Comparison of ENCODE assay signal across 2 cellular contexts in the genomic region with DNA sequence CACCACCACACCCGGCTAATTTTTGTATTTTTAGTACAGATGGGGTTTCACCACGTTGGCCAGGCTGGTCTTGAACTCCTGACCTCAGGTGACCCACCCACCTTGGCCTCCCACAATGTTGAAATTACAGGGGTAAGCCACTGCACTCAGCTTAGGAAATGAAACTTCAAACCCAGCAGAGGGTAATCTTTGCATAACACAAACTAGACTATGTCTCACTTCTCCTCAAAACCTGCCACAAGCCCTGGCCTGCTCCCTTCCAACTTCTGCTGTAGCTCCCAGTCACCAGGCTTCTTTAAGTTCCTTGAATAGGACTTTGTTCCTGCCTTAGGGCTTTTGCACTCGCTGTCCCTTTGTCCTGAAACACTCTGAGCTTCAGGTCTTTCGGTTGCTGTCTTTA.
TF ChIP-seq lines count a peak whose summit lies in the region.

No MANE protein-coding gene starts in this region.

TF ChIP-seq in GM23338, 12 proteins besides CTCF, POLR2A, EP300 and RAD21:
- no peak for TF ChIP-seq EZH2 (IDR thresholded peaks at IDR 0.05; ENCODE audit: low read depth, unreplicated experiment)

TF ChIP-seq in HepG2, 621 proteins besides CTCF, POLR2A, EP300 and RAD21:
- TF ChIP-seq TBL1XR1 (IDR thresholded peaks at IDR 0.05; ENCODE audit: borderline replicate concordance, low read length, partially characterized antibody) (no peak), MAFF (IDR thresholded peaks at IDR 0.05; ENCODE audit: low read depth, low read length) (no peak), CEBPG (CRISPR knock-in tag; IDR thresholded peaks at IDR 0.05) (0 out of 2 replicates have a peak, but pooled peaks have one; percentile 10), ZNF121 (CRISPR knock-in tag; IDR thresholded peaks at IDR 0.05) (no peak), ZFP37 (CRISPR knock-in tag; IDR thresholded peaks at IDR 0.05; ENCODE audit: borderline replicate concordance) (no peak), TEAD3 (CRISPR knock-in tag; optimal IDR thresholded peaks at IDR 0.05; ENCODE audit: borderline replicate concordance) (no peak), NR2F2 (IDR thresholded peaks at IDR 0.05; ENCODE audit: borderline replicate concordance, low read depth) (no peak), ZNF256 (CRISPR knock-in tag; conservative IDR thresholded peaks at IDR 0.05) (no peak), ZNF207 (IDR thresholded peaks at IDR 0.05; ENCODE audit: borderline replicate concordance) (no peak), RXRB (CRISPR knock-in tag; IDR thresholded peaks at IDR 0.05; ENCODE audit: borderline replicate concordance) (peak; percentile 37; the same call in 1 of the 2 replicates), HOXD1 (CRISPR knock-in tag; IDR thresholded peaks at IDR 0.05) (no peak), RARA (CRISPR knock-in tag; IDR thresholded peaks at IDR 0.05) (peak; percentile 78), U2AF1 (optimal IDR thresholded peaks at IDR 0.05; ENCODE audit: low read depth, low read length) (no peak), ZNF354B (CRISPR knock-in tag; IDR thresholded peaks at IDR 0.05) (no peak), CAMTA2 (CRISPR knock-in tag; IDR thresholded peaks at IDR 0.05; ENCODE audit: borderline replicate concordance) (no peak), ZBTB20 (CRISPR knock-in tag; IDR thresholded peaks at IDR 0.05; ENCODE audit: borderline replicate concordance, low read depth) (no peak)
- TF ChIP-seq, protein P1, sequence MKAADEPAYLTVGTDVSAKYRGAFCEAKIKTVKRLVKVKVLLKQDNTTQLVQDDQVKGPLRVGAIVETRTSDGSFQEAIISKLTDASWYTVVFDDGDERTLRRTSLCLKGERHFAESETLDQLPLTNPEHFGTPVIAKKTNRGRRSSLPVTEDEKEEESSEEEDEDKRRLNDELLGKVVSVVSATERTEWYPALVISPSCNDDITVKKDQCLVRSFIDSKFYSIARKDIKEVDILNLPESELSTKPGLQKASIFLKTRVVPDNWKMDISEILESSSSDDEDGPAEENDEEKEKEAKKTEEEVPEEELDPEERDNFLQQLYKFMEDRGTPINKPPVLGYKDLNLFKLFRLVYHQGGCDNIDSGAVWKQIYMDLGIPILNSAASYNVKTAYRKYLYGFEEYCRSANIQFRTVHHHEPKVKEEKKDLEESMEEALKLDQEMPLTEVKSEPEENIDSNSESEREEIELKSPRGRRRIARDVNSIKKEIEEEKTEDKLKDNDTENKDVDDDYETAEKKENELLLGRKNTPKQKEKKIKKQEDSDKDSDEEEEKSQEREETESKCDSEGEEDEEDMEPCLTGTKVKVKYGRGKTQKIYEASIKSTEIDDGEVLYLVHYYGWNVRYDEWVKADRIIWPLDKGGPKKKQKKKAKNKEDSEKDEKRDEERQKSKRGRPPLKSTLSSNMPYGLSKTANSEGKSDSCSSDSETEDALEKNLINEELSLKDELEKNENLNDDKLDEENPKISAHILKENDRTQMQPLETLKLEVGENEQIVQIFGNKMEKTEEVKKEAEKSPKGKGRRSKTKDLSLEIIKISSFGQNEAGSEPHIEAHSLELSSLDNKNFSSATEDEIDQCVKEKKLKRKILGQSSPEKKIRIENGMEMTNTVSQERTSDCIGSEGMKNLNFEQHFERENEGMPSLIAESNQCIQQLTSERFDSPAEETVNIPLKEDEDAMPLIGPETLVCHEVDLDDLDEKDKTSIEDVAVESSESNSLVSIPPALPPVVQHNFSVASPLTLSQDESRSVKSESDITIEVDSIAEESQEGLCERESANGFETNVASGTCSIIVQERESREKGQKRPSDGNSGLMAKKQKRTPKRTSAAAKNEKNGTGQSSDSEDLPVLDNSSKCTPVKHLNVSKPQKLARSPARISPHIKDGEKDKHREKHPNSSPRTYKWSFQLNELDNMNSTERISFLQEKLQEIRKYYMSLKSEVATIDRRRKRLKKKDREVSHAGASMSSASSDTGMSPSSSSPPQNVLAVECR (CRISPR knock-in tag; IDR thresholded peaks at IDR 0.05; ENCODE audit: borderline replicate concordance): no peak
- TF ChIP-seq, protein P2, sequence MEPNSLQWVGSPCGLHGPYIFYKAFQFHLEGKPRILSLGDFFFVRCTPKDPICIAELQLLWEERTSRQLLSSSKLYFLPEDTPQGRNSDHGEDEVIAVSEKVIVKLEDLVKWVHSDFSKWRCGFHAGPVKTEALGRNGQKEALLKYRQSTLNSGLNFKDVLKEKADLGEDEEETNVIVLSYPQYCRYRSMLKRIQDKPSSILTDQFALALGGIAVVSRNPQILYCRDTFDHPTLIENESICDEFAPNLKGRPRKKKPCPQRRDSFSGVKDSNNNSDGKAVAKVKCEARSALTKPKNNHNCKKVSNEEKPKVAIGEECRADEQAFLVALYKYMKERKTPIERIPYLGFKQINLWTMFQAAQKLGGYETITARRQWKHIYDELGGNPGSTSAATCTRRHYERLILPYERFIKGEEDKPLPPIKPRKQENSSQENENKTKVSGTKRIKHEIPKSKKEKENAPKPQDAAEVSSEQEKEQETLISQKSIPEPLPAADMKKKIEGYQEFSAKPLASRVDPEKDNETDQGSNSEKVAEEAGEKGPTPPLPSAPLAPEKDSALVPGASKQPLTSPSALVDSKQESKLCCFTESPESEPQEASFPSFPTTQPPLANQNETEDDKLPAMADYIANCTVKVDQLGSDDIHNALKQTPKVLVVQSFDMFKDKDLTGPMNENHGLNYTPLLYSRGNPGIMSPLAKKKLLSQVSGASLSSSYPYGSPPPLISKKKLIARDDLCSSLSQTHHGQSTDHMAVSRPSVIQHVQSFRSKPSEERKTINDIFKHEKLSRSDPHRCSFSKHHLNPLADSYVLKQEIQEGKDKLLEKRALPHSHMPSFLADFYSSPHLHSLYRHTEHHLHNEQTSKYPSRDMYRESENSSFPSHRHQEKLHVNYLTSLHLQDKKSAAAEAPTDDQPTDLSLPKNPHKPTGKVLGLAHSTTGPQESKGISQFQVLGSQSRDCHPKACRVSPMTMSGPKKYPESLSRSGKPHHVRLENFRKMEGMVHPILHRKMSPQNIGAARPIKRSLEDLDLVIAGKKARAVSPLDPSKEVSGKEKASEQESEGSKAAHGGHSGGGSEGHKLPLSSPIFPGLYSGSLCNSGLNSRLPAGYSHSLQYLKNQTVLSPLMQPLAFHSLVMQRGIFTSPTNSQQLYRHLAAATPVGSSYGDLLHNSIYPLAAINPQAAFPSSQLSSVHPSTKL (CRISPR knock-in tag; IDR thresholded peaks at IDR 0.05): 0 out of 2 replicates have a peak, but pooled peaks have one; percentile 16
- TF ChIP-seq, protein P3, sequence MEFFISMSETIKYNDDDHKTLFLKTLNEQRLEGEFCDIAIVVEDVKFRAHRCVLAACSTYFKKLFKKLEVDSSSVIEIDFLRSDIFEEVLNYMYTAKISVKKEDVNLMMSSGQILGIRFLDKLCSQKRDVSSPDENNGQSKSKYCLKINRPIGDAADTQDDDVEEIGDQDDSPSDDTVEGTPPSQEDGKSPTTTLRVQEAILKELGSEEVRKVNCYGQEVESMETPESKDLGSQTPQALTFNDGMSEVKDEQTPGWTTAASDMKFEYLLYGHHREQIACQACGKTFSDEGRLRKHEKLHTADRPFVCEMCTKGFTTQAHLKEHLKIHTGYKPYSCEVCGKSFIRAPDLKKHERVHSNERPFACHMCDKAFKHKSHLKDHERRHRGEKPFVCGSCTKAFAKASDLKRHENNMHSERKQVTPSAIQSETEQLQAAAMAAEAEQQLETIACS (CRISPR knock-in tag; IDR thresholded peaks at IDR 0.05): no peak
